29 cellular contexts compared by ENCODE assay signal in the genomic region with DNA sequence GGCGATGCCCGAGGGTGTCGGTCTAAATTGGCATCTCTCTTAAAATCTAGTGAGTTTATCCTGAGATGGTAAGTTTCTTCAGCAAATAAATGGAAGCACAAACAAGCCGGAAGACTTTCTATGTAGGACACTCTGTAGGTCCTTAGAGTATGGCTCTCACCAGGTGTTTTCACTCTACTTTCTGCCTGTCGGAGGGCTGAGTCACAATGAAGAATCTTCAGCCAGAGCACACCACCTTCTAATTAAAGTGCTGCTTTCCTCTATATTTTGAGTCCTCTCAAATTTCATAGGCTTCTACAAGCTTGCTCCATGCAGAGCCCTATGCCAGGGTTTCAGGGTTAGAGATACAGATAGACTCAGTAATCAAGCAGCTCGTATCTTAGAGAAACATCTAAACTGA.
"Had no signal": no experiment of that assay in that cellular context is flagged by ENCODE, and none has a peak within 500 bp of the region (broad histone marks: within the 10 kb centered on the region; RNA-seq: fewer than 3 reads in every experiment).

No MANE protein-coding gene starts in this region.

- H3K4me1 ChIP-seq: adrenal gland, esophagus muscularis mucosa, foreskin keratinocyte, gastrocnemius medialis, heart left ventricle had no signal

- ATAC-seq: activated CD4-positive, alpha-beta T cell treated with anti-CD3 and anti-CD28 coated beads for 36 hours; activated CD8-positive, alpha-beta memory T cell treated with anti-CD3 and anti-CD28 coated beads, Interleukin-2, amount 10 ng/mL, durations not matched to agents 7 days and 5 days; activated CD8-positive, alpha-beta T cell treated with anti-CD3 and anti-CD28 coated beads, Interleukin-2, amount 10 ng/mL, durations not matched to agents 7 days and 5 days; activated naive CD8-positive, alpha-beta T cell treated with anti-CD3 and anti-CD28 coated beads, Interleukin-2, amount 50 U/mL, for 24 hours; body of pancreas; effector memory CD8-positive, alpha-beta T cell; foreskin keratinocyte; gastrocnemius medialis; heart left ventricle had no signal

- H3K4me3 ChIP-seq: adrenal gland, body of pancreas, esophagus muscularis mucosa, gastrocnemius medialis, heart left ventricle had no signal

- DNase-seq: activated CD4-positive, alpha-beta memory T cell treated with anti-CD3 and anti-CD28 coated beads for 36 hours; activated CD4-positive, alpha-beta T cell treated with anti-CD3 and anti-CD28 coated beads for 36 hours; activated CD4-positive, alpha-beta T cell treated with anti-CD3 and anti-CD28 coated beads, Interleukin-2, amount 10 ng/mL, durations not matched to agents 24 days and 14 days; activated CD4-positive, CD25-positive, alpha-beta regulatory T cell; activated CD4-positive, CD25-positive, alpha-beta regulatory T cell treated with anti-CD3 and anti-CD28 coated beads, Interleukin-2, amount 50 U/mL, for 72 hours; activated CD8-positive, alpha-beta memory T cell treated with anti-CD3 and anti-CD28 coated beads, Interleukin-2, amount 10 ng/mL, durations not matched to agents 7 days and 5 days; activated CD8-positive, alpha-beta memory T cell treated with anti-CD3 and anti-CD28 coated beads, Interleukin-2, amount 50 U/mL, for 4 hours; activated CD8-positive, alpha-beta T cell treated with anti-CD3 and anti-CD28 coated beads, Interleukin-2, amount 10 ng/mL, durations not matched to agents 7 days and 5 days; activated effector memory CD4-positive, alpha-beta T cell treated with anti-CD3 and anti-CD28 coated beads, Interleukin-2, amount 50 U/mL, for 16 hours; activated naive CD4-positive, alpha-beta T cell treated with anti-CD3 and anti-CD28 coated beads for 36 hours; activated naive CD8-positive, alpha-beta T cell treated with anti-CD3 and anti-CD28 coated beads for 36 hours; activated naive CD8-positive, alpha-beta T cell treated with anti-CD3 and anti-CD28 coated beads, Interleukin-2, amount 50 U/mL, for 24 hours; activated T-cell treated with anti-CD3 and anti-CD28 coated beads, Interleukin-2, amount 50 U/mL, for 1 hour; activated T-cell treated with anti-CD3 and anti-CD28 coated beads, Interleukin-2, amount 50 U/mL, for 48 hours; adrenal gland; amygdala; aorta; body of pancreas; caudate nucleus; cortex of kidney; dermis blood vessel endothelial cell; effector CD4-positive, alpha-beta T cell; effector memory CD8-positive, alpha-beta T cell; erythroblast; foreskin keratinocyte; gastrocnemius medialis; glutamatergic neuron; heart left ventricle had no signal

- H3K9me3 ChIP-seq: adrenal gland, body of pancreas, esophagus muscularis mucosa, gastrocnemius medialis, heart left ventricle had no signal

- H3K27ac ChIP-seq: adrenal gland, body of pancreas, esophagus muscularis mucosa, foreskin keratinocyte, gastrocnemius medialis, heart left ventricle had no signal

- H3K36me3 ChIP-seq: adrenal gland, esophagus muscularis mucosa, gastrocnemius medialis, heart left ventricle had no signal

- H3K27me3 ChIP-seq: adrenal gland, body of pancreas, esophagus muscularis mucosa, foreskin keratinocyte, gastrocnemius medialis, heart left ventricle had no signal
